In genomic region chr5:137828192-137828591, GRCh38 we compare ENCODE assay signal across 20 cellular contexts. TPM values are rescaled to one million over a fixed set of nuclear protein-coding genes. Genes with fewer than 3 reads are reported as not detected.
"Had no signal": no experiment of that assay in that cellular context is flagged by ENCODE, and none has a peak within 500 bp of the region (broad histone marks: within the 10 kb centered on the region; RNA-seq: fewer than 3 reads in every experiment).

No MANE protein-coding gene starts in this region.

- H3K4me3 ChIP-seq: skin epidermis had no signal

- ATAC-seq: activated naive CD8-positive, alpha-beta T cell treated with anti-CD3 and anti-CD28 coated beads, Interleukin-2, amount 50 U/mL, for 24 hours; T-cell had no signal

- H3K27ac ChIP-seq: epithelial cell of prostate, skin epidermis had no signal

- H3K9ac ChIP-seq: SK-N-SH had no signal

- DNase-seq: activated CD4-positive, CD25-positive, alpha-beta regulatory T cell treated with anti-CD3 and anti-CD28 coated beads, Interleukin-2, amount 50 U/mL, for 72 hours; activated naive CD4-positive, alpha-beta T cell treated with Interleukin-2 at 50 U/mL for 16 hours; activated naive CD8-positive, alpha-beta T cell treated with anti-CD3 and anti-CD28 coated beads, Interleukin-2, amount 50 U/mL, for 24 hours; activated T-cell treated with anti-CD3 and anti-CD28 coated beads for 4 hours; hippocampal formation; kidney; SK-N-SH; stimulated activated CD4-positive, alpha-beta T cell treated with anti-CD3 and anti-CD28 coated beads, Interleukin-4, amount 100 ng/mL, for 4 hours; stimulated activated CD8-positive, alpha-beta memory T cell treated with anti-CD3 and anti-CD28 coated beads, Interleukin-4, amount 100 ng/mL, for 48 hours; stimulated activated naive CD4-positive, alpha-beta T cell treated with Interleukin-2 at 50 U/mL for 16 hours; substantia nigra; T-cell; T1000 had no signal

- H3K4me2 ChIP-seq: SK-N-SH had no signal

RNA-seq across cellular contexts. Expression of gene MYOT, which starts 39.5 kb away (rescaled TPM):
- total RNA-seq: activated CD8-positive, alpha-beta memory T cell treated with anti-CD3 and anti-CD28 coated beads for 36 hours; astrocyte; dermis microvascular lymphatic vessel endothelial cell; neural crest cell; osteocyte; T-cell had no signal
